1 cellular context compared by ENCODE assay signal in genomic region chr1:8751984-8752383, GRCh38.
TF ChIP-seq lines count a peak whose summit lies in the region.

No MANE protein-coding gene starts in this region.

TF ChIP-seq in K562, 482 proteins besides CTCF, POLR2A, EP300 and RAD21:
- TF ChIP-seq ARNT (IDR thresholded peaks at IDR 0.05) (no peak), ZNF436 (CRISPR knock-in tag; IDR thresholded peaks at IDR 0.05) (no peak), PATZ1 (CRISPR knock-in tag; IDR thresholded peaks at IDR 0.05; ENCODE audit: borderline replicate concordance) (no peak), FUS (optimal IDR thresholded peaks at IDR 0.05; ENCODE audit: low read depth, low read length) (no peak), ZNF764 (CRISPR knock-in tag; IDR thresholded peaks at IDR 0.05; ENCODE audit: low read depth) (no peak), GTF2A2 (tag; IDR thresholded peaks at IDR 0.05) (no peak), SMAD2 (IDR thresholded peaks at IDR 0.05; ENCODE audit: low read depth, low read length) (no peak), DNMT1 (IDR thresholded peaks at IDR 0.05) (no peak), ZNF518B (CRISPR knock-in tag; IDR thresholded peaks at IDR 0.05) (no peak)
- TF ChIP-seq, protein P1, sequence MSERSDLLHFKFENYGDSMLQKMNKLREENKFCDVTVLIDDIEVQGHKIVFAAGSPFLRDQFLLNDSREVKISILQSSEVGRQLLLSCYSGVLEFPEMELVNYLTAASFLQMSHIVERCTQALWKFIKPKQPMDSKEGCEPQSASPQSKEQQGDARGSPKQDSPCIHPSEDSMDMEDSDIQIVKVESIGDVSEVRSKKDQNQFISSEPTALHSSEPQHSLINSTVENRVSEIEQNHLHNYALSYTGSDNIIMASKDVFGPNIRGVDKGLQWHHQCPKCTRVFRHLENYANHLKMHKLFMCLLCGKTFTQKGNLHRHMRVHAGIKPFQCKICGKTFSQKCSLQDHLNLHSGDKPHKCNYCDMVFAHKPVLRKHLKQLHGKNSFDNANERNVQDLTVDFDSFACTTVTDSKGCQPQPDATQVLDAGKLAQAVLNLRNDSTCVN (CRISPR knock-in tag; IDR thresholded peaks at IDR 0.05), result no peak
- TF ChIP-seq, protein P2, sequence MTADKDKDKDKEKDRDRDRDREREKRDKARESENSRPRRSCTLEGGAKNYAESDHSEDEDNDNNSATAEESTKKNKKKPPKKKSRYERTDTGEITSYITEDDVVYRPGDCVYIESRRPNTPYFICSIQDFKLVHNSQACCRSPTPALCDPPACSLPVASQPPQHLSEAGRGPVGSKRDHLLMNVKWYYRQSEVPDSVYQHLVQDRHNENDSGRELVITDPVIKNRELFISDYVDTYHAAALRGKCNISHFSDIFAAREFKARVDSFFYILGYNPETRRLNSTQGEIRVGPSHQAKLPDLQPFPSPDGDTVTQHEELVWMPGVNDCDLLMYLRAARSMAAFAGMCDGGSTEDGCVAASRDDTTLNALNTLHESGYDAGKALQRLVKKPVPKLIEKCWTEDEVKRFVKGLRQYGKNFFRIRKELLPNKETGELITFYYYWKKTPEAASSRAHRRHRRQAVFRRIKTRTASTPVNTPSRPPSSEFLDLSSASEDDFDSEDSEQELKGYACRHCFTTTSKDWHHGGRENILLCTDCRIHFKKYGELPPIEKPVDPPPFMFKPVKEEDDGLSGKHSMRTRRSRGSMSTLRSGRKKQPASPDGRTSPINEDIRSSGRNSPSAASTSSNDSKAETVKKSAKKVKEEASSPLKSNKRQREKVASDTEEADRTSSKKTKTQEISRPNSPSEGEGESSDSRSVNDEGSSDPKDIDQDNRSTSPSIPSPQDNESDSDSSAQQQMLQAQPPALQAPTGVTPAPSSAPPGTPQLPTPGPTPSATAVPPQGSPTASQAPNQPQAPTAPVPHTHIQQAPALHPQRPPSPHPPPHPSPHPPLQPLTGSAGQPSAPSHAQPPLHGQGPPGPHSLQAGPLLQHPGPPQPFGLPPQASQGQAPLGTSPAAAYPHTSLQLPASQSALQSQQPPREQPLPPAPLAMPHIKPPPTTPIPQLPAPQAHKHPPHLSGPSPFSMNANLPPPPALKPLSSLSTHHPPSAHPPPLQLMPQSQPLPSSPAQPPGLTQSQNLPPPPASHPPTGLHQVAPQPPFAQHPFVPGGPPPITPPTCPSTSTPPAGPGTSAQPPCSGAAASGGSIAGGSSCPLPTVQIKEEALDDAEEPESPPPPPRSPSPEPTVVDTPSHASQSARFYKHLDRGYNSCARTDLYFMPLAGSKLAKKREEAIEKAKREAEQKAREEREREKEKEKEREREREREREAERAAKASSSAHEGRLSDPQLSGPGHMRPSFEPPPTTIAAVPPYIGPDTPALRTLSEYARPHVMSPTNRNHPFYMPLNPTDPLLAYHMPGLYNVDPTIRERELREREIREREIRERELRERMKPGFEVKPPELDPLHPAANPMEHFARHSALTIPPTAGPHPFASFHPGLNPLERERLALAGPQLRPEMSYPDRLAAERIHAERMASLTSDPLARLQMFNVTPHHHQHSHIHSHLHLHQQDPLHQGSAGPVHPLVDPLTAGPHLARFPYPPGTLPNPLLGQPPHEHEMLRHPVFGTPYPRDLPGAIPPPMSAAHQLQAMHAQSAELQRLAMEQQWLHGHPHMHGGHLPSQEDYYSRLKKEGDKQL (CRISPR knock-in tag; IDR thresholded peaks at IDR 0.05; ENCODE audit: borderline replicate concordance), result no peak
